ENCODE assay signal across 18 cellular contexts in genomic region chr11:92152245-92152644, GRCh38.
A peak's percentile ranks its signal among the peaks of the same experiment; 100 is the strongest.
DNase-seq lines count a peak whose midpoint lies in the region; ATAC-seq, FAIRE-seq and TF ChIP-seq lines count a peak whose summit lies in the region.
"Had no signal": no experiment of that assay in that cellular context is flagged by ENCODE, and none has a peak within 500 bp of the region (broad histone marks: within the 10 kb centered on the region; RNA-seq: fewer than 3 reads in every experiment).

No MANE protein-coding gene starts in this region.

- H3K27me3 ChIP-seq in Loucy (ENCODE audit: insufficient read depth, low read length, poor library complexity, severe bottlenecking) (no peaks in the 10 kb centered on the region), K562 (ENCODE audit: control insufficient read depth in 2 of 2, insufficient read depth in 2 of 2, low read length in 2 of 2) (no peaks in the 10 kb centered on the region), neural progenitor cell (no peaks in the 10 kb centered on the region)
- H3K27me3 ChIP-seq: colonic mucosa, gastroesophageal sphincter had no signal

- H3K9me2 ChIP-seq in Loucy (replicated peaks; ENCODE audit: low read depth, low read length) = no peaks in the 10 kb centered on the region

- H4K20me1 ChIP-seq in Loucy (ENCODE audit: insufficient read depth, low read length, poor library complexity, severe bottlenecking) (no peaks in the 10 kb centered on the region), K562 (replicated peaks; ENCODE audit: control insufficient read depth, insufficient read depth, low read length) (no peaks in the 10 kb centered on the region), neural progenitor cell (ENCODE audit: low read depth) (no peaks in the 10 kb centered on the region)

- intact Hi-C loops in K562 (cut with micrococcal nuclease) = no loop called here

- H3K4me1 ChIP-seq in Loucy (ENCODE audit: insufficient read depth, low read length, poor library complexity, severe bottlenecking) = peaks cover 17% of the 10 kb centered on the region
- no peaks in the 10 kb centered on the region for H3K4me1 ChIP-seq in K562 (replicated peaks in 1 of 2; ENCODE audit: control insufficient read depth in 2 of 2, insufficient read depth in 2 of 2, low read length in 2 of 2)
- H3K4me1 ChIP-seq in neural progenitor cell = no peaks in the 10 kb centered on the region
- H3K4me1 ChIP-seq: colonic mucosa, gastroesophageal sphincter had no signal

- no TSS peak for BruUV-seq in K562 (replicated peaks; lab: Mats Ljungman, UMichigan)

- H3K79me2 ChIP-seq in Loucy (ENCODE audit: insufficient read depth, low read length) = no peaks in the 10 kb centered on the region
- no peaks in the 10 kb centered on the region for H3K79me2 ChIP-seq in K562 (ENCODE audit: control insufficient read depth, insufficient read depth, low read length)
- H3K79me2 ChIP-seq in neural progenitor cell (ENCODE audit: low read depth) = no peaks in the 10 kb centered on the region

- H3K4me2 ChIP-seq in Loucy (ENCODE audit: low read depth, low read length, poor library complexity, severe bottlenecking) (no peak overlapping the region), K562 (ENCODE audit: insufficient read depth, low read length) (no peak overlapping the region), neural progenitor cell (no peak overlapping the region)

- H3K9me3 Mint-ChIP-seq in neural progenitor cell = peaks cover 9% of the 10 kb centered on the region
- H3K9me3 Mint-ChIP-seq: IgD-negative memory B cell had no signal

- in situ Hi-C loops in K562 (cut with MboI) = no loop called here

- no peak for TF ChIP-seq POLR2A in K562 (conservative IDR thresholded peaks at IDR 0.05)

- H2AFZ ChIP-seq in Loucy (ENCODE audit: low read length) (no peak overlapping the region), K562 (ENCODE audit: low read depth, low read length) (no peak overlapping the region), neural progenitor cell (replicated peaks) (no peak overlapping the region)

- H3K9ac ChIP-seq in Loucy (ENCODE audit: low read depth, low read length, poor library complexity, severe bottlenecking) (no peak overlapping the region), K562 (ENCODE audit: insufficient read depth in 1 of 2, low read depth in 2 of 2, low read length in 2 of 2) (no peak overlapping the region), neural progenitor cell (no peak overlapping the region)

- CTCF ChIA-PET in K562 (lab: Yijun Ruan, JAX; ENCODE audit: low intra/inter-chr PET ratio) = no interaction called here

- no peaks in the 10 kb centered on the region for H3K36me3 ChIP-seq in Loucy (ENCODE audit: insufficient read depth, low read length)
- H3K36me3 ChIP-seq in K562 (ENCODE audit: control insufficient read depth, insufficient read depth, low read length) = no peaks in the 10 kb centered on the region
- no peaks in the 10 kb centered on the region for H3K36me3 ChIP-seq in neural progenitor cell
- H3K36me3 ChIP-seq: colonic mucosa, gastroesophageal sphincter had no signal

- peak; percentile 12 to 37; a peak in 2 of 4 replicates for TF ChIP-seq RAD21 in K562 (CRISPR knock-in tag; conservative IDR thresholded peaks at IDR 0.05 in 1 of 2, IDR thresholded peaks at IDR 0.05 in 1 of 2)

- no peaks in the 10 kb centered on the region for H3K36me3 Mint-ChIP-seq in neural progenitor cell
- H3K36me3 Mint-ChIP-seq: CD14-positive monocyte, IgD-negative memory B cell had no signal

- H3K9me3 ChIP-seq in Loucy (ENCODE audit: insufficient read depth, low read depth, low read length) (no peaks in the 10 kb centered on the region), K562 (replicated peaks; ENCODE audit: control insufficient read depth, insufficient read depth, low read depth, low read length) (no peaks in the 10 kb centered on the region), neural progenitor cell (ENCODE audit: low read depth) (no peaks in the 10 kb centered on the region)
- H3K9me3 ChIP-seq: colonic mucosa, gastroesophageal sphincter had no signal

- WGBS in K562 (ENCODE audit: insufficient coverage, low coverage, missing lambda C conversion rate) = 3% methylated on average over 7 of the region's 7 CpGs

- no peak overlapping the region for H3K4me3 Mint-ChIP-seq in neural progenitor cell
- H3K4me3 Mint-ChIP-seq: activated CD8-positive, alpha-beta T cell treated with anti-CD3 and anti-CD28 coated beads, Interleukin-2, amount 10 ng/mL, durations not matched to agents 7 days and 5 days; CD14-positive monocyte; IgD-negative memory B cell had no signal

- no peaks in the 10 kb centered on the region for H3K9me1 ChIP-seq in K562 (ENCODE audit: control insufficient read depth, insufficient read depth, low read length)

- H3K27me3 Mint-ChIP-seq in neural progenitor cell (ENCODE audit: insufficient read depth, low read depth) = peaks cover 9% of the 10 kb centered on the region
- H3K27me3 Mint-ChIP-seq: IgD-negative memory B cell had no signal

- H3F3A ChIP-seq in Loucy (ENCODE audit: low read depth) (no peaks in the 10 kb centered on the region), neural progenitor cell (ENCODE audit: low read depth) (no peaks in the 10 kb centered on the region)

- H3K27ac ChIP-seq in K562 (ENCODE audit: extremely low read depth, low read depth, low read length) = no peak overlapping the region
- no peak overlapping the region for H3K27ac ChIP-seq in neural progenitor cell
- H3K27ac ChIP-seq: colonic mucosa, gastroesophageal sphincter, VCaP had no signal

- FAIRE-seq in K562 (lab: Jason Lieb, UNC) = no peak

- POLR2A ChIA-PET in K562 (lab: Yijun Ruan, JAX) = no interaction called here

- no peak overlapping the region for H3K4me3 ChIP-seq in Loucy (ENCODE audit: low read length, poor library complexity, severe bottlenecking)
- H3K4me3 ChIP-seq in K562 = no peak overlapping the region
- no peak overlapping the region for H3K4me3 ChIP-seq in neural progenitor cell
- H3K4me3 ChIP-seq: colonic mucosa, gastroesophageal sphincter had no signal

- TF ChIP-seq EP300 in K562 (IDR thresholded peaks at IDR 0.05; ENCODE audit: low read length) = no peak

- no peak overlapping the region for H3K27ac Mint-ChIP-seq in neural progenitor cell
- H3K27ac Mint-ChIP-seq: activated CD8-positive, alpha-beta T cell treated with anti-CD3 and anti-CD28 coated beads, Interleukin-2, amount 10 ng/mL, durations not matched to agents 7 days and 5 days; CD14-positive monocyte; IgD-negative memory B cell had no signal

- H3K4me1 Mint-ChIP-seq in neural progenitor cell = peaks cover 14% of the 10 kb centered on the region
- H3K4me1 Mint-ChIP-seq: CD14-positive monocyte, IgD-negative memory B cell had no signal

- peak; percentile 17 for DNase-seq in EL
- peak in 1 of 4 experiments; percentile 3 for DNase-seq in K562 (ENCODE audit: extremely low read depth in 1 of 4, low spot score in 3 of 4)
- no peak for DNase-seq in neural progenitor cell (ENCODE audit: low spot score)
- DNase-seq: activated CD8-positive, alpha-beta T cell treated with anti-CD3 and anti-CD28 coated beads, Interleukin-2, amount 10 ng/mL, durations not matched to agents 7 days and 5 days; colonic mucosa; NCI-H1436 treated with DMSO at 0.1 percent for 48 hours; NCI-H510A; right cardiac atrium; stimulated activated CD4-positive, alpha-beta T cell treated with anti-CD3 and anti-CD28 coated beads, Interleukin-1b, Interleukin-23, amount 100 ng/mL, for 48 hours; SW 1271 had no signal

- TF ChIP-seq CTCF in Loucy (conservative IDR thresholded peaks at IDR 0.05; ENCODE audit: low read length) = peak; percentile 52
- peak in 1 of 3 experiments; percentile 14; a peak in 1 of 6 replicates for TF ChIP-seq CTCF in K562 (IDR thresholded peaks at IDR 0.05 in 2 of 3, conservative IDR thresholded peaks at IDR 0.05 in 1 of 3; ENCODE audit: insufficient read depth in 2 of 3, low read depth in 1 of 3, low read length in 3 of 3)
- peak; percentile 10 for TF ChIP-seq CTCF in neural progenitor cell (IDR thresholded peaks at IDR 0.05)

- ATAC-seq in K562 = peak; percentile 67
- ATAC-seq in GM19463 (IDR thresholded peaks at IDR 0.05; ENCODE audit: unreplicated experiment) = no peak
- ATAC-seq in GM21529 (IDR thresholded peaks at IDR 0.05; ENCODE audit: unreplicated experiment) = no peak
- no peak for ATAC-seq in GM19455 (IDR thresholded peaks at IDR 0.05; ENCODE audit: unreplicated experiment)
- ATAC-seq: activated CD8-positive, alpha-beta T cell treated with anti-CD3 and anti-CD28 coated beads, Interleukin-2, amount 10 ng/mL, durations not matched to agents 7 days and 5 days; gastroesophageal sphincter; right cardiac atrium had no signal

TF ChIP-seq in K562, 482 proteins besides CTCF, POLR2A, EP300 and RAD21 (continues in another document):
- TF ChIP-seq BRD4 (IDR thresholded peaks at IDR 0.05) = no peak
- TF ChIP-seq MYC (IDR thresholded peaks at IDR 0.05; ENCODE audit: low read depth, low read length) = no peak
- no peak for TF ChIP-seq MYC (CRISPR knock-in tag; IDR thresholded peaks at IDR 0.05; ENCODE audit: borderline replicate concordance, low read depth)
- no peak for TF ChIP-seq ZNF232 (CRISPR knock-in tag; IDR thresholded peaks at IDR 0.05)
- no peak for TF ChIP-seq ZNF766 (CRISPR knock-in tag; conservative IDR thresholded peaks at IDR 0.05)
- no peak for TF ChIP-seq TEAD1 (CRISPR knock-in tag; IDR thresholded peaks at IDR 0.05)
- TF ChIP-seq ZSCAN32 (CRISPR knock-in tag; IDR thresholded peaks at IDR 0.05) = no peak
- TF ChIP-seq E4F1 (CRISPR knock-in tag; IDR thresholded peaks at IDR 0.05; ENCODE audit: borderline replicate concordance) = no peak
- TF ChIP-seq SREBF2 (CRISPR knock-in tag; IDR thresholded peaks at IDR 0.05) = no peak
- TF ChIP-seq GATAD2B (IDR thresholded peaks at IDR 0.05; ENCODE audit: borderline replicate concordance) = no peak
- TF ChIP-seq SAFB (IDR thresholded peaks at IDR 0.05; ENCODE audit: borderline replicate concordance, low read depth, low read length) = no peak
- no peak for TF ChIP-seq ZNF644 (tag; IDR thresholded peaks at IDR 0.05; ENCODE audit: low read depth)
